In genomic region chr7:23472974-23473847, GRCh38 we compare ENCODE assay signal across 1 cellular context.
TF ChIP-seq lines count a peak whose summit lies in the region.

No MANE protein-coding gene starts in this region.

TF ChIP-seq in IMR-90, 13 proteins besides CTCF, POLR2A, EP300 and RAD21 (continued from another document):
- TF ChIP-seq ELK1 (IDR thresholded peaks at IDR 0.05; ENCODE audit: borderline replicate concordance, low read depth, low read length): no peak
